Comparison of ENCODE assay signal across 14 cellular contexts in the genomic region with DNA sequence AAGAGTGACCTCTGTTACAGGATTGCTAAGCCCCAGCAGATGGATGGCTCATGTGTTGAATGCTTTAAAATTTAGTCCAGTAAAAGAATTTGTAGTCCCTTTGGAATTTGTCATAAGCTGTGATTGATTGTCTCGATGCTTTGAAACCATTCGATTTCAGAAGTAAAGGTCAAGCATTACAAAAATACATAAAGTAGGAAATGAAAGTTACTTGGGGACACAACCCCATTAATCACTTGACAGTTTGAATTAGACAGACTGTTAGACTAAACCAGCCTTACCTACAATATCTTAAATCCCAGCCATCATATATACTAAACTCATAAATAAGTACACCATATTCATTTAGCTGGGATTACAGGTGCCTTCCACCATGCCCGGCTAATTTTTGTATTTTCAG.
"Had no signal": no experiment of that assay in that cellular context is flagged by ENCODE, and none has a peak within 500 bp of the region (broad histone marks: within the 10 kb centered on the region; RNA-seq: fewer than 3 reads in every experiment).

No MANE protein-coding gene starts in this region.

- ATAC-seq: gastrocnemius medialis; pancreas; stimulated activated naive CD8-positive, alpha-beta T cell treated with anti-CD3 and anti-CD28 coated beads, Interleukin-15, Interleukin-2, amounts not matched to agents 100 U/mL and 50 U/mL, for 24 hours had no signal

- H3K27me3 ChIP-seq: brain microvascular endothelial cell, gastrocnemius medialis, pancreas had no signal

- H3K9me3 ChIP-seq: gastrocnemius medialis, left ventricle myocardium inferior, pancreas had no signal

- H3K27me3 Mint-ChIP-seq: activated naive CD4-positive, alpha-beta T cell treated with anti-CD3 and anti-CD28 coated beads, Interleukin-2, amount 50 U/mL, for 24 hours had no signal

- H3K4me3 ChIP-seq: gastrocnemius medialis, left ventricle myocardium inferior, pancreas had no signal

- H3K4me3 Mint-ChIP-seq: T-helper 2 cell treated with Interferon-gamma antibody and Interleukin-4, amounts not matched to agents 5 μg/mL and 100 μg/mL, for 36 hours had no signal

- H3K36me3 ChIP-seq: brain microvascular endothelial cell, gastrocnemius medialis had no signal

- H3K9me3 Mint-ChIP-seq: activated naive CD4-positive, alpha-beta T cell treated with anti-CD3 and anti-CD28 coated beads, Interleukin-2, amount 50 U/mL, for 24 hours; activated T-helper 2 cell treated with anti-CD3 and anti-CD28 coated beads, Interferon-gamma antibody, Interleukin-2, Interleukin-4, amounts not matched to agents 10 μg/mL and 5 μg/mL and 100 μg/mL, durations not matched to agents 14 hours and 24 hours and 36 hours; T-helper 2 cell treated with Interferon-gamma antibody and Interleukin-4, amounts not matched to agents 5 μg/mL and 100 μg/mL, for 36 hours had no signal

- H3K27ac Mint-ChIP-seq: activated naive CD4-positive, alpha-beta T cell treated with anti-CD3 and anti-CD28 coated beads, Interleukin-2, amount 50 U/mL, for 24 hours; activated T-helper 2 cell treated with anti-CD3 and anti-CD28 coated beads, Interferon-gamma antibody, Interleukin-2, Interleukin-4, amounts not matched to agents 10 μg/mL and 5 μg/mL and 100 μg/mL, durations not matched to agents 14 hours and 24 hours and 36 hours; T-helper 2 cell treated with Interferon-gamma antibody and Interleukin-4, amounts not matched to agents 5 μg/mL and 100 μg/mL, for 36 hours had no signal

- H3K27ac ChIP-seq: brain microvascular endothelial cell, gastrocnemius medialis, left ventricle myocardium inferior, pancreas had no signal

- DNase-seq: activated CD4-positive, alpha-beta T cell treated with anti-CD3 and anti-CD28 coated beads for 1 hour; activated CD4-positive, alpha-beta T cell treated with anti-CD3 and anti-CD28 coated beads, Interleukin-2, amount 50 U/mL, for 48 hours; brain microvascular endothelial cell; effector memory CD4-positive, alpha-beta T cell; gastrocnemius medialis; kidney; left ventricle myocardium inferior; mesenchymal stem cell; pancreas; stimulated activated CD4-positive, alpha-beta T cell treated with anti-CD3 and anti-CD28 coated beads, Interleukin-2, amount 100 ng/mL, for 48 hours; stimulated activated naive CD8-positive, alpha-beta T cell treated with anti-CD3 and anti-CD28 coated beads, Interleukin-15, Interleukin-2, amounts not matched to agents 100 U/mL and 50 U/mL, for 24 hours had no signal
